In genomic region chr2:209977386-209978239, GRCh38 we compare ENCODE assay signal across 8 cellular contexts. TPM values are rescaled to one million over a fixed set of nuclear protein-coding genes. Genes with fewer than 3 reads are reported as not detected.
DNase-seq lines count a peak whose midpoint lies in the region; ATAC-seq, FAIRE-seq and TF ChIP-seq lines count a peak whose summit lies in the region.

No MANE protein-coding gene starts in this region.

- TF ChIP-seq CTCF in D721Med (IDR thresholded peaks at IDR 0.05; ENCODE audit: insufficient read depth, missing control alignments) (peak; percentile 65), suprapubic skin (IDR thresholded peaks at IDR 0.05) (peak; percentile 24 to 47)

- no peak for TF ChIP-seq POLR2A in suprapubic skin (IDR thresholded peaks at IDR 0.05)

- ATAC-seq in GM19438 (IDR thresholded peaks at IDR 0.05; ENCODE audit: low read depth, unreplicated experiment) (peak; percentile 55), SK-N-SH treated with all-trans-retinoic acid at 6 μM for 48 hours (peak; percentile 66; the same call in 2 of the 3 replicates)

- WGBS in suprapubic skin = 85% methylated on average over 2 of the region's 2 CpGs

- no peak for TF ChIP-seq EP300 in suprapubic skin (IDR thresholded peaks at IDR 0.05)

- no peaks in the 10 kb centered on the region for H3K4me1 ChIP-seq in suprapubic skin

- H3K27me3 ChIP-seq in suprapubic skin = no peaks in the 10 kb centered on the region

- FAIRE-seq in D721Med (lab: Jason Lieb, UNC) (peak; percentile 73), frontal cortex (lab: Jason Lieb, UNC) (peak; percentile 96)

- no peaks in the 10 kb centered on the region for H3K9me3 ChIP-seq in suprapubic skin

- no peak overlapping the region for H3K4me3 ChIP-seq in suprapubic skin

- no peak overlapping the region for H3K27ac ChIP-seq in suprapubic skin

- H3K36me3 ChIP-seq in suprapubic skin = no peaks in the 10 kb centered on the region

- DNase-seq in D721Med (ENCODE audit: insufficient read length, low spot score) (peak; percentile 21), HT-29 (ENCODE audit: low spot score) (peak; percentile 67), frontal cortex (ENCODE audit: low spot score in 2 of 2) (peak; percentile 18 to 30), suprapubic skin (ENCODE audit: low spot score in 2 of 2) (no peak), NCI-H1092 (lab: John Stamatoyannopoulos, UW) (no peak), OCI-M2 (lab: John Stamatoyannopoulos, UW; ENCODE audit: unreplicated experiment) (no peak)

TF ChIP-seq in SK-N-SH treated with all-trans-retinoic acid at 6 μM for 48 hours, 23 proteins besides CTCF, POLR2A, EP300 and RAD21:
- TF ChIP-seq, protein P1, sequence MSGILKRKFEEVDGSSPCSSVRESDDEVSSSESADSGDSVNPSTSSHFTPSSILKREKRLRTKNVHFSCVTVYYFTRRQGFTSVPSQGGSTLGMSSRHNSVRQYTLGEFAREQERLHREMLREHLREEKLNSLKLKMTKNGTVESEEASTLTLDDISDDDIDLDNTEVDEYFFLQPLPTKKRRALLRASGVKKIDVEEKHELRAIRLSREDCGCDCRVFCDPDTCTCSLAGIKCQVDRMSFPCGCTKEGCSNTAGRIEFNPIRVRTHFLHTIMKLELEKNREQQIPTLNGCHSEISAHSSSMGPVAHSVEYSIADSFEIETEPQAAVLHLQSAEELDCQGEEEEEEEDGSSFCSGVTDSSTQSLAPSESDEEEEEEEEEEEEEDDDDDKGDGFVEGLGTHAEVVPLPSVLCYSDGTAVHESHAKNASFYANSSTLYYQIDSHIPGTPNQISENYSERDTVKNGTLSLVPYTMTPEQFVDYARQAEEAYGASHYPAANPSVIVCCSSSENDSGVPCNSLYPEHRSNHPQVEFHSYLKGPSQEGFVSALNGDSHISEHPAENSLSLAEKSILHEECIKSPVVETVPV (CRISPR knock-in tag; IDR thresholded peaks at IDR 0.05) = no peak
- TF ChIP-seq ESRRG (CRISPR knock-in tag; IDR thresholded peaks at IDR 0.05) (no peak), TOX (CRISPR knock-in tag; IDR thresholded peaks at IDR 0.05; ENCODE audit: borderline replicate concordance) (no peak), BACH2 (CRISPR knock-in tag; IDR thresholded peaks at IDR 0.05; ENCODE audit: borderline replicate concordance) (no peak), ZNF8 (CRISPR knock-in tag; IDR thresholded peaks at IDR 0.05) (no peak), GLIS3 (CRISPR knock-in tag; IDR thresholded peaks at IDR 0.05) (no peak), ZNF70 (CRISPR knock-in tag; IDR thresholded peaks at IDR 0.05) (no peak), TCF4 (CRISPR knock-in tag; IDR thresholded peaks at IDR 0.05; ENCODE audit: borderline replicate concordance) (no peak), ZNF565 (CRISPR knock-in tag; conservative IDR thresholded peaks at IDR 0.05; ENCODE audit: low read depth) (no peak), ZFP30 (CRISPR knock-in tag; IDR thresholded peaks at IDR 0.05) (no peak), CSDC2 (CRISPR knock-in tag; IDR thresholded peaks at IDR 0.05) (no peak), ZFP3 (CRISPR knock-in tag; IDR thresholded peaks at IDR 0.05) (no peak), RARB (CRISPR knock-in tag; IDR thresholded peaks at IDR 0.05) (no peak), ZC3H10 (CRISPR knock-in tag; IDR thresholded peaks at IDR 0.05) (no peak), ISL1 (CRISPR knock-in tag; IDR thresholded peaks at IDR 0.05) (no peak), PPARA (CRISPR knock-in tag; IDR thresholded peaks at IDR 0.05; ENCODE audit: borderline replicate concordance) (no peak), OSR1 (CRISPR knock-in tag; IDR thresholded peaks at IDR 0.05) (no peak)
- TF ChIP-seq, protein P2, sequence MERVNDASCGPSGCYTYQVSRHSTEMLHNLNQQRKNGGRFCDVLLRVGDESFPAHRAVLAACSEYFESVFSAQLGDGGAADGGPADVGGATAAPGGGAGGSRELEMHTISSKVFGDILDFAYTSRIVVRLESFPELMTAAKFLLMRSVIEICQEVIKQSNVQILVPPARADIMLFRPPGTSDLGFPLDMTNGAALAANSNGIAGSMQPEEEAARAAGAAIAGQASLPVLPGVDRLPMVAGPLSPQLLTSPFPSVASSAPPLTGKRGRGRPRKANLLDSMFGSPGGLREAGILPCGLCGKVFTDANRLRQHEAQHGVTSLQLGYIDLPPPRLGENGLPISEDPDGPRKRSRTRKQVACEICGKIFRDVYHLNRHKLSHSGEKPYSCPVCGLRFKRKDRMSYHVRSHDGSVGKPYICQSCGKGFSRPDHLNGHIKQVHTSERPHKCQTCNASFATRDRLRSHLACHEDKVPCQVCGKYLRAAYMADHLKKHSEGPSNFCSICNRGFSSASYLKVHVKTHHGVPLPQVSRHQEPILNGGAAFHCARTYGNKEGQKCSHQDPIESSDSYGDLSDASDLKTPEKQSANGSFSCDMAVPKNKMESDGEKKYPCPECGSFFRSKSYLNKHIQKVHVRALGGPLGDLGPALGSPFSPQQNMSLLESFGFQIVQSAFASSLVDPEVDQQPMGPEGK (CRISPR knock-in tag; IDR thresholded peaks at IDR 0.05; ENCODE audit: borderline replicate concordance) = no peak
TF ChIP-seq in SK-N-SH treated with all-trans-retinoic acid at 6 μM for 48 hours: peak in this region for 0.

RNA-seq across cellular contexts. Expression of gene RPE, which starts 24.8 kb away (rescaled TPM):
- 63.9 and 68.6 TPM in 2 replicates for total RNA-seq in HT-29 (2014; rRNA removed; shearing (Covaris generic))
- total RNA-seq in frontal cortex (68.5 TPM), suprapubic skin (10 to 100 TPM; 33.6 to 74.0 (median 46.6) TPM)

Comparison
In these comparisons a context has a peak if more than half of its experiments do, and no peak if none do; other contexts are left out.
1. DNase-seq: peak in D721Med (single experiment), HT-29 (single experiment) and frontal cortex (2 of 2); none in suprapubic skin (0 of 2), NCI-H1092 (single experiment) and OCI-M2 (single experiment).